In the genomic region with DNA sequence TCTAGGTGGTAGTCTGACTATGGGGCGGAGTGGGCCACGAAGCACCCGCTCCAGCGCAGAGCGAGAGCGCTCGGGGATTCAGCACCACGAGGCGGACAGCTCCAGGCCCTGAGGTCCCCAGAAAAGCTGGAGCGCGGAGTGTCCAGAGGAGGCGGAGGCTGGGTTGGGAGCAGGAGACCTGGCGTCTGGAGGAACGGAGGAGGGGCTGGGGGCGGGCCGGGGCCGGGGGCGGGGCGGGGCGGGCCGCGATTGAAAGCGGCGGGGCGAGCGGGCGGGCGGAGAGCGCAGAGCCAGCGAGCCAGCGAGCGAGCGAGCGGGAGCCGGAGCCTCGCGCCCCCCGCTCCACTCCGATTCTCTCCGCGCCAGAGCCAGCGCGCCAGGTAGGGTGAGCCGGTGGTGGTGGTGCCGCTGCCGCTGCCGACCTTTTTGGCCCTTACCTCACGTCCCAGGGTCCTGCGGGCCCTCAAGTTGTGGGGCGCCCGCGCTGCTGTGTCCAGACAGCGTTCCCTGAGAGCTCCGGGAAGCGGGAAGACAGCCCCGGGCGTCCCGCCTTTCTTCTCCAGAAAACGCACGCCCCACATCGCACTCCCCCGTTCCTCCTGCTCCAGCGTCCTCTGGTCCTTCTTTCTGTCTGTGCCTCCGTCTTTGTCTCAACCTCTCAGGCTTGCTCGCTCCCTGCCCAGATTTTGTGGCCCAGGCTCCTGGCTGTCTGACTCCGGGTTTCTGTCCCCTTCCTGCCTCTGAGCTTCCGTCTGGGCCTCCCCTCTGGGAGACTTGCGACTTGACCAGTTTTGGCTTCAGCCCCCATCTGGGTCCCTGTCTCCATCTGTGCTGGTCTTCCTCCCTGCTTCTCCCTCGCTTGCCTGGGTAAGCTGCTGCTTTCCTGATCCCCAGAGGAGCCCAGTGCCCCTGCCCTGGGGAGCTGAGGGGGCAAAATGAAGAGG, we compare ENCODE assay signal across 1 cellular context.
TF ChIP-seq lines count a peak whose summit lies in the region.

Gene GRM2 (plus strand): TSS at position 281 of the 944 bp plus-strand sequence. CDS start 1,916 bp downstream, outside the sequence.

TF ChIP-seq in HepG2, 621 proteins besides CTCF, POLR2A, EP300 and RAD21 (continued from another document and continues in another):
- TF ChIP-seq FOXA3 (CRISPR knock-in tag; IDR thresholded peaks at IDR 0.05) (0 out of 2 replicates have a peak, but pooled peaks have one; percentile 18), ZNF709 (CRISPR knock-in tag; IDR thresholded peaks at IDR 0.05) (peak; percentile 76; the same call in 1 of the 2 replicates), HDAC1 (CRISPR knock-in tag; IDR thresholded peaks at IDR 0.05) (peak; percentile 55; the same call in 1 of the 2 replicates), NR2F6 (IDR thresholded peaks at IDR 0.05) (no peak), NR2F6 (CRISPR knock-in tag; IDR thresholded peaks at IDR 0.05) (peak; percentile 58; the same call in 1 of the 2 replicates), PATZ1 (CRISPR knock-in tag; IDR thresholded peaks at IDR 0.05) (peak; percentile 66), ZNF772 (CRISPR knock-in tag; IDR thresholded peaks at IDR 0.05) (peak; percentile 82; the same call in 1 of the 2 replicates), PRPF4 (IDR thresholded peaks at IDR 0.05; ENCODE audit: low read depth, low read length, poor library complexity, severe bottlenecking) (no peak), TEAD3 (CRISPR knock-in tag; optimal IDR thresholded peaks at IDR 0.05; ENCODE audit: borderline replicate concordance) (peak; percentile 54), ZNF124 (CRISPR knock-in tag; IDR thresholded peaks at IDR 0.05) (peak; percentile 71; the same call in 1 of the 2 replicates), FOXC1 (CRISPR knock-in tag; IDR thresholded peaks at IDR 0.05; ENCODE audit: borderline replicate concordance) (no peak), ZNF644 (CRISPR knock-in tag; IDR thresholded peaks at IDR 0.05; ENCODE audit: low read depth) (0 out of 2 replicates have a peak, but pooled peaks have one; percentile 15), AHR (CRISPR knock-in tag; IDR thresholded peaks at IDR 0.05) (peak; percentile 89; the same call in 1 of the 2 replicates), MAZ (IDR thresholded peaks at IDR 0.05; ENCODE audit: borderline replicate concordance, low read depth, low read length) (no peak), MAZ (CRISPR knock-in tag; IDR thresholded peaks at IDR 0.05; ENCODE audit: low read depth) (no peak), ZNF574 (CRISPR knock-in tag; IDR thresholded peaks at IDR 0.05) (peak; percentile 64), NFKBIZ (CRISPR knock-in tag; IDR thresholded peaks at IDR 0.05) (peak; percentile 79), ZBTB42 (CRISPR knock-in tag; IDR thresholded peaks at IDR 0.05) (no peak), TMF1 (CRISPR knock-in tag; IDR thresholded peaks at IDR 0.05; ENCODE audit: low read depth) (peak; percentile 80; the same call in 1 of the 2 replicates), FOXP1 (IDR thresholded peaks at IDR 0.05) (no peak), FOXP1 (CRISPR knock-in tag; IDR thresholded peaks at IDR 0.05) (no peak), PITX1 (CRISPR knock-in tag; IDR thresholded peaks at IDR 0.05) (peak; percentile 50; the same call in 1 of the 2 replicates), SOX13 (IDR thresholded peaks at IDR 0.05) (no peak), SOX13 (CRISPR knock-in tag; conservative IDR thresholded peaks at IDR 0.05 in 1 of 2, IDR thresholded peaks at IDR 0.05 in 1 of 2) (peak in 1 of 2 experiments; percentile 38; a peak in 1 of 4 replicates), ZNF331 (CRISPR knock-in tag; IDR thresholded peaks at IDR 0.05) (peak; percentile 87), SAP130 (CRISPR knock-in tag; IDR thresholded peaks at IDR 0.05; ENCODE audit: low read depth) (peak; percentile 90), MIXL1 (CRISPR knock-in tag; IDR thresholded peaks at IDR 0.05) (0 out of 2 replicates have a peak, but pooled peaks have one; percentile 59), MXD1 (CRISPR knock-in tag; IDR thresholded peaks at IDR 0.05) (peak; percentile 73), ARNT2 (CRISPR knock-in tag; IDR thresholded peaks at IDR 0.05; ENCODE audit: low read depth) (peak; percentile 66; the same call in 1 of the 2 replicates), SP140L (CRISPR knock-in tag; IDR thresholded peaks at IDR 0.05; ENCODE audit: borderline replicate concordance) (peak; percentile 83; the same call in 1 of the 2 replicates), ZBTB7B (CRISPR knock-in tag; IDR thresholded peaks at IDR 0.05) (0 out of 2 replicates have a peak, but pooled peaks have one; percentile 22), ZNF580 (CRISPR knock-in tag; IDR thresholded peaks at IDR 0.05; ENCODE audit: borderline replicate concordance, low read depth) (peak; percentile 77; the same call in 1 of the 2 replicates), ERF (CRISPR knock-in tag; IDR thresholded peaks at IDR 0.05) (peak; percentile 93), ZNF512 (CRISPR knock-in tag; IDR thresholded peaks at IDR 0.05) (no peak), FLYWCH1 (CRISPR knock-in tag; IDR thresholded peaks at IDR 0.05) (peak; percentile 74; the same call in 1 of the 2 replicates), REL (CRISPR knock-in tag; conservative IDR thresholded peaks at IDR 0.05) (0 out of 2 replicates have a peak, but pooled peaks have one; percentile 46), EHMT2 (IDR thresholded peaks at IDR 0.05; ENCODE audit: borderline replicate concordance, low read depth, low read length) (peak; percentile 50; the same call in 1 of the 2 replicates), ARID4A (CRISPR knock-in tag; IDR thresholded peaks at IDR 0.05; ENCODE audit: borderline replicate concordance) (peak; percentile 32; the same call in 1 of the 2 replicates)
- TF ChIP-seq, protein P1, sequence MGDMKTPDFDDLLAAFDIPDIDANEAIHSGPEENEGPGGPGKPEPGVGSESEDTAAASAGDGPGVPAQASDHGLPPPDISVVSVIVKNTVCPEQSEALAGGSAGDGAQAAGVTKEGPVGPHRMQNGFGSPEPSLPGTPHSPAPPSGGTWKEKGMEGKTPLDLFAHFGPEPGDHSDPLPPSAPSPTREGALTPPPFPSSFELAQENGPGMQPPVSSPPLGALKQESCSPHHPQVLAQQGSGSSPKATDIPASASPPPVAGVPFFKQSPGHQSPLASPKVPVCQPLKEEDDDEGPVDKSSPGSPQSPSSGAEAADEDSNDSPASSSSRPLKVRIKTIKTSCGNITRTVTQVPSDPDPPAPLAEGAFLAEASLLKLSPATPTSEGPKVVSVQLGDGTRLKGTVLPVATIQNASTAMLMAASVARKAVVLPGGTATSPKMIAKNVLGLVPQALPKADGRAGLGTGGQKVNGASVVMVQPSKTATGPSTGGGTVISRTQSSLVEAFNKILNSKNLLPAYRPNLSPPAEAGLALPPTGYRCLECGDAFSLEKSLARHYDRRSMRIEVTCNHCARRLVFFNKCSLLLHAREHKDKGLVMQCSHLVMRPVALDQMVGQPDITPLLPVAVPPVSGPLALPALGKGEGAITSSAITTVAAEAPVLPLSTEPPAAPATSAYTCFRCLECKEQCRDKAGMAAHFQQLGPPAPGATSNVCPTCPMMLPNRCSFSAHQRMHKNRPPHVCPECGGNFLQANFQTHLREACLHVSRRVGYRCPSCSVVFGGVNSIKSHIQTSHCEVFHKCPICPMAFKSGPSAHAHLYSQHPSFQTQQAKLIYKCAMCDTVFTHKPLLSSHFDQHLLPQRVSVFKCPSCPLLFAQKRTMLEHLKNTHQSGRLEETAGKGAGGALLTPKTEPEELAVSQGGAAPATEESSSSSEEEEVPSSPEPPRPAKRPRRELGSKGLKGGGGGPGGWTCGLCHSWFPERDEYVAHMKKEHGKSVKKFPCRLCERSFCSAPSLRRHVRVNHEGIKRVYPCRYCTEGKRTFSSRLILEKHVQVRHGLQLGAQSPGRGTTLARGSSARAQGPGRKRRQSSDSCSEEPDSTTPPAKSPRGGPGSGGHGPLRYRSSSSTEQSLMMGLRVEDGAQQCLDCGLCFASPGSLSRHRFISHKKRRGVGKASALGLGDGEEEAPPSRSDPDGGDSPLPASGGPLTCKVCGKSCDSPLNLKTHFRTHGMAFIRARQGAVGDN (CRISPR knock-in tag; IDR thresholded peaks at IDR 0.05) = peak; percentile 46
- TF ChIP-seq, protein P2, sequence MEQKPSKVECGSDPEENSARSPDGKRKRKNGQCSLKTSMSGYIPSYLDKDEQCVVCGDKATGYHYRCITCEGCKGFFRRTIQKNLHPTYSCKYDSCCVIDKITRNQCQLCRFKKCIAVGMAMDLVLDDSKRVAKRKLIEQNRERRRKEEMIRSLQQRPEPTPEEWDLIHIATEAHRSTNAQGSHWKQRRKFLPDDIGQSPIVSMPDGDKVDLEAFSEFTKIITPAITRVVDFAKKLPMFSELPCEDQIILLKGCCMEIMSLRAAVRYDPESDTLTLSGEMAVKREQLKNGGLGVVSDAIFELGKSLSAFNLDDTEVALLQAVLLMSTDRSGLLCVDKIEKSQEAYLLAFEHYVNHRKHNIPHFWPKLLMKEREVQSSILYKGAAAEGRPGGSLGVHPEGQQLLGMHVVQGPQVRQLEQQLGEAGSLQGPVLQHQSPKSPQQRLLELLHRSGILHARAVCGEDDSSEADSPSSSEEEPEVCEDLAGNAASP (CRISPR knock-in tag; IDR thresholded peaks at IDR 0.05; ENCODE audit: borderline replicate concordance) = peak; percentile 72; the same call in 1 of the 2 replicates
